8 cellular contexts compared by ENCODE assay signal in genomic region chr11:62792193-62792575, GRCh38. TPM values are rescaled to one million over a fixed set of nuclear protein-coding genes. Genes with fewer than 3 reads are reported as not detected.
DNase-seq lines count a peak whose midpoint lies in the region; ATAC-seq and TF ChIP-seq lines count a peak whose summit lies in the region.

No MANE protein-coding gene starts in this region.

- H3K4me1 Mint-ChIP-seq in endodermal cell (peaks cover 15% of the 10 kb centered on the region), neural progenitor cell (peaks cover 27% of the 10 kb centered on the region)

- no TSS peak for BruUV-seq in PC-3 (replicated peaks; lab: Mats Ljungman, UMichigan)

- 0 out of 2 replicates have a peak overlapping the region, but pooled peaks have one; percentile 4 for H3K27ac ChIP-seq in PC-3 (ENCODE audit: low read length)
- peak overlapping the region; percentile 42 for H3K27ac ChIP-seq in endodermal cell (ENCODE audit: low read depth, low read length)
- H3K27ac ChIP-seq in neural progenitor cell: peak overlapping the region; percentile 2

- no peak for DNase-seq in GM12865 (ENCODE audit: low read depth)
- no peak for DNase-seq in PC-3
- peak; percentile 67 for DNase-seq in endodermal cell
- DNase-seq in neural progenitor cell (ENCODE audit: low spot score): peak; percentile 44
- no peak for DNase-seq in head of caudate nucleus
- DNase-seq in dedifferentiated amniotic fluid mesenchymal stem cell (ENCODE audit: extremely low spot score): no peak
- no peak for DNase-seq in retina

- intact Hi-C loops in PC-3 (cut with micrococcal nuclease) (no loop called here), head of caudate nucleus (cut with DNase I) (loop anchor here (5.0 kb wide), 1 partner anchor 65 kb away; no protein-coding TSS in a partner anchor)

- H3K79me2 ChIP-seq in PC-3 (ENCODE audit: low read length): peaks cover 36% of the 10 kb centered on the region
- peaks cover 45% of the 10 kb centered on the region for H3K79me2 ChIP-seq in neural progenitor cell (ENCODE audit: low read depth)

- TF ChIP-seq CTCF in GM12865 (IDR thresholded peaks at IDR 0.05; ENCODE audit: insufficient read depth, low read depth, low read length, missing control alignments) (no peak), PC-3 (conservative IDR thresholded peaks at IDR 0.05; ENCODE audit: low read depth, low read length) (no peak), endodermal cell (conservative IDR thresholded peaks at IDR 0.05) (no peak), neural progenitor cell (IDR thresholded peaks at IDR 0.05) (no peak)

- ATAC-seq in PC-3 (peak; percentile 1; the same call in 1 of the 2 replicates), GM18517 (IDR thresholded peaks at IDR 0.05; ENCODE audit: unreplicated experiment) (no peak)

- H3K36me3 Mint-ChIP-seq in endodermal cell (ENCODE audit: low read depth) (peaks cover 56% of the 10 kb centered on the region), neural progenitor cell (peaks cover 35% of the 10 kb centered on the region)

- H3F3A ChIP-seq in PC-3 (ENCODE audit: low read length, unreplicated experiment) (peaks cover 15% of the 10 kb centered on the region), neural progenitor cell (ENCODE audit: low read depth) (peaks cover 54% of the 10 kb centered on the region)

- peaks cover 42% of the 10 kb centered on the region for H3K36me3 ChIP-seq in PC-3 (ENCODE audit: low read depth, low read length)
- H3K36me3 ChIP-seq in endodermal cell (ENCODE audit: control insufficient read depth, insufficient read depth, low read length): peaks cover 62% of the 10 kb centered on the region
- H3K36me3 ChIP-seq in neural progenitor cell: peaks cover 6% of the 10 kb centered on the region

- H3K27me3 ChIP-seq in PC-3 (ENCODE audit: low read length) (no peaks in the 10 kb centered on the region), endodermal cell (ENCODE audit: control insufficient read depth, insufficient read depth, low read length, poor library complexity, severe bottlenecking) (no peaks in the 10 kb centered on the region), neural progenitor cell (no peaks in the 10 kb centered on the region)

- H4K20me1 ChIP-seq in PC-3 (ENCODE audit: low read length) (no peaks in the 10 kb centered on the region), neural progenitor cell (ENCODE audit: low read depth) (peaks cover 12% of the 10 kb centered on the region)

- H3K4me3 Mint-ChIP-seq in endodermal cell: peak overlapping the region; percentile 92
- peak overlapping the region; percentile 89 for H3K4me3 Mint-ChIP-seq in neural progenitor cell

- CTCF ChIA-PET in PC-3 (lab: Charles Lee): interaction anchor here (0.6 kb wide), 1 partner anchor 37 kb away, joined by 18 read pairs; no protein-coding TSS in a partner anchor

- peak overlapping the region; percentile 85; the same call in 1 of the 2 replicates for H3K4me3 ChIP-seq in GM12865 (ENCODE audit: low read depth, low read length)
- H3K4me3 ChIP-seq in PC-3 (ENCODE audit: low read length): peak overlapping the region; percentile 96
- H3K4me3 ChIP-seq in endodermal cell (ENCODE audit: low read length): peak overlapping the region; percentile 89
- peak overlapping the region; percentile 86 for H3K4me3 ChIP-seq in neural progenitor cell

- H3K27me3 Mint-ChIP-seq in endodermal cell (ENCODE audit: insufficient read depth) (no peaks in the 10 kb centered on the region), neural progenitor cell (ENCODE audit: insufficient read depth, low read depth) (peaks cover 5% of the 10 kb centered on the region)

- H2AFZ ChIP-seq in PC-3 (ENCODE audit: low read length) (no peak overlapping the region), neural progenitor cell (replicated peaks) (no peak overlapping the region)

- POLR2A ChIA-PET in PC-3 (lab: Charles Lee; ENCODE audit: unreplicated experiment): no interaction called here

- WGBS in endodermal cell (ENCODE audit: insufficient coverage in 1 of 2, insufficient read length in 1 of 2), 2 experiments: 55 to 76% methylated on average over 4 to 11 of the region's 11 CpGs

- H3K9me3 Mint-ChIP-seq in endodermal cell: no peaks in the 10 kb centered on the region
- no peaks in the 10 kb centered on the region for H3K9me3 Mint-ChIP-seq in neural progenitor cell

- no peaks in the 10 kb centered on the region for H3K9me2 ChIP-seq in PC-3 (replicated peaks; ENCODE audit: low read length)

- H3K9me3 ChIP-seq in PC-3 (ENCODE audit: low read length) (no peaks in the 10 kb centered on the region), endodermal cell (ENCODE audit: control insufficient read depth, low read length) (no peaks in the 10 kb centered on the region), neural progenitor cell (ENCODE audit: low read depth) (no peaks in the 10 kb centered on the region)

- H3K9ac ChIP-seq in PC-3 (ENCODE audit: low read length) (no peak overlapping the region), endodermal cell (ENCODE audit: extremely low read depth, low read length, poor library complexity, severe bottlenecking) (no peak overlapping the region), neural progenitor cell (no peak overlapping the region)

- peaks cover 27% of the 10 kb centered on the region for H3K4me1 ChIP-seq in PC-3 (ENCODE audit: insufficient read depth, low read length)
- no peaks in the 10 kb centered on the region for H3K4me1 ChIP-seq in endodermal cell (ENCODE audit: control insufficient read depth, insufficient read depth, low read length)
- peaks cover 6% of the 10 kb centered on the region for H3K4me1 ChIP-seq in neural progenitor cell

- H3K4me2 ChIP-seq in PC-3 (ENCODE audit: low read length) (peak overlapping the region; percentile 95), neural progenitor cell (peak overlapping the region; percentile 86)

- peak overlapping the region; percentile 89 for H3K27ac Mint-ChIP-seq in endodermal cell
- H3K27ac Mint-ChIP-seq in neural progenitor cell: peak overlapping the region; percentile 98

RNA-seq across cellular contexts. Expression of gene TMEM223, which starts 0.4 kb away (rescaled TPM):
- total RNA-seq in PC-3 (2014; rRNA removed) (37.5 and 49.6 TPM in 2 replicates), endodermal cell (10 to 100 TPM; 18.4 to 21.0 TPM), neural progenitor cell (ENCODE audit: low replicate concordance) (9.9 and 38.9 TPM in 2 replicates)
- polyA plus RNA-seq in endodermal cell (2013, experiment 1 of 2): 19.9 TPM
- 19.4 TPM for polyA plus RNA-seq in endodermal cell (2013, experiment 2 of 2)

RNA-seq across cellular contexts. Expression of gene TMEM179B, which starts 5.0 kb away (rescaled TPM):
- total RNA-seq in PC-3 (2014; rRNA removed) (80.2 and 86.7 TPM in 2 replicates), endodermal cell (10 to 100 TPM; 31.0 TPM), neural progenitor cell (ENCODE audit: low replicate concordance) (24.5 and 40.4 TPM in 2 replicates)
- polyA plus RNA-seq in endodermal cell (2013, experiment 1 of 2): 38.9 TPM
- polyA plus RNA-seq in endodermal cell (2013, experiment 2 of 2): 28.8 TPM

RNA-seq across cellular contexts. Expression of gene NXF1, which starts 13.1 kb away (rescaled TPM):
- 33.1 and 33.2 TPM in 2 replicates for total RNA-seq in PC-3 (2014; rRNA removed)
- 10 to 100 TPM; 45.8 to 61.4 TPM for total RNA-seq in endodermal cell
- polyA plus RNA-seq in endodermal cell (2013, experiment 1 of 2): 60.6 TPM
- polyA plus RNA-seq in endodermal cell (2013, experiment 2 of 2): 59.8 TPM
- total RNA-seq in neural progenitor cell (ENCODE audit: low replicate concordance): 23.6 and 36.5 TPM in 2 replicates

RNA-seq across cellular contexts. Expression of gene TAF6L, which starts 21.0 kb away (rescaled TPM):
- total RNA-seq in PC-3 (2014; rRNA removed) (40.2 and 43.9 TPM in 2 replicates), endodermal cell (10 to 100 TPM; 37.4 to 41.7 TPM), neural progenitor cell (ENCODE audit: low replicate concordance) (28.9 and 39.9 TPM in 2 replicates)
- 31.8 TPM for polyA plus RNA-seq in endodermal cell (2013, experiment 1 of 2)
- 29.4 TPM for polyA plus RNA-seq in endodermal cell (2013, experiment 2 of 2)

RNA-seq across cellular contexts. Expression of gene POLR2G, which starts 30.8 kb away (rescaled TPM):
- total RNA-seq in PC-3 (2014; rRNA removed) (208 and 230 TPM in 2 replicates), endodermal cell (100 to 1,000 TPM; 107 to 137 TPM), neural progenitor cell (ENCODE audit: low replicate concordance) (88.7 and 117 TPM in 2 replicates)
- 134 TPM for polyA plus RNA-seq in endodermal cell (2013, experiment 1 of 2)
- 125 TPM for polyA plus RNA-seq in endodermal cell (2013, experiment 2 of 2)

Comparison
In these comparisons a context has a peak if more than half of its experiments do, and no peak if none do; other contexts are left out.
1. DNase-seq: peak in endodermal cell (single experiment) and neural progenitor cell (single experiment); none in GM12865 (single experiment), PC-3 (single experiment), head of caudate nucleus (0 of 42), dedifferentiated amniotic fluid mesenchymal stem cell (single experiment) and retina (single experiment).
2. Peak in every context shown above with its lines, with median percentiles within 50 percentile points of each other: H3K4me3 ChIP-seq and H3K27ac ChIP-seq.